Comparison of ENCODE assay signal across 9 cellular contexts in genomic region chr22:31945971-31946680, GRCh38. TPM values are rescaled to one million over a fixed set of nuclear protein-coding genes. Genes with fewer than 3 reads are reported as not detected.
DNase-seq lines count a peak whose midpoint lies in the region; ATAC-seq, FAIRE-seq and TF ChIP-seq lines count a peak whose summit lies in the region.
"Had no signal": no experiment of that assay in that cellular context is flagged by ENCODE, and none has a peak within 500 bp of the region (broad histone marks: within the 10 kb centered on the region; RNA-seq: fewer than 3 reads in every experiment).

No MANE protein-coding gene starts in this region.

- DNase-seq in cardiac septum (ENCODE audit: low spot score): peak; percentile 49
- DNase-seq in Right ventricle myocardium inferior (ENCODE audit: missing footprints): no peak
- DNase-seq in brain microvascular endothelial cell: no peak
- DNase-seq in lower leg skin (ENCODE audit: low spot score in 2 of 2): no peak
- DNase-seq in vagina (ENCODE audit: extremely low spot score in 2 of 2): no peak
- DNase-seq in urothelium cell line (ENCODE audit: low spot score): no peak
- DNase-seq in iPS-NIHi7 (ENCODE audit: extremely low spot score): no peak
- DNase-seq in NK-92 treated with Interleukin-12 subunit alpha and Interleukin-12 subunit beta, amount 100 ng/mL, for 24 hours (lab: John Stamatoyannopoulos, UW): no peak
- DNase-seq: activated CD4-positive, alpha-beta T cell treated with anti-CD3 and anti-CD28 coated beads, Interleukin-2, amount 10 ng/mL, durations not matched to agents 24 days and 14 days had no signal

- H3K4me3 ChIP-seq in brain microvascular endothelial cell (ENCODE audit: low read depth, low read length) (peak overlapping the region; percentile 73), lower leg skin (ENCODE audit: low read depth, poor library complexity, severe bottlenecking) (peak overlapping the region; percentile 82), vagina (peak overlapping the region; percentile 92 to 99)

- peaks cover 37% of the 10 kb centered on the region for H3K4me1 ChIP-seq in vagina

- in situ Hi-C loops in brain microvascular endothelial cell (cut with HindIII; ENCODE audit: low pct_ligation_motif_present, low sequenced_read_pairs): no loop called here

- no peaks in the 10 kb centered on the region for H3K27me3 ChIP-seq in brain microvascular endothelial cell (replicated peaks)
- no peaks in the 10 kb centered on the region for H3K27me3 ChIP-seq in vagina

- WGBS in lower leg skin, 2 donors: 37 to 40% methylated on average over 8 of the region's 8 CpGs

- FAIRE-seq in urothelium cell line (lab: Jason Lieb, UNC): no peak

- TF ChIP-seq POLR2A in lower leg skin (IDR thresholded peaks at IDR 0.05) (no peak), vagina (IDR thresholded peaks at IDR 0.05) (no peak)

- TF ChIP-seq CTCF in brain microvascular endothelial cell (IDR thresholded peaks at IDR 0.05; ENCODE audit: low read depth, low read length, missing control alignments): no peak
- no peak for TF ChIP-seq CTCF in lower leg skin (IDR thresholded peaks at IDR 0.05)
- TF ChIP-seq CTCF in vagina (IDR thresholded peaks at IDR 0.05): no peak

- intact Hi-C loops in cardiac septum (cut with DNase I): loop anchor here (10.0 kb wide), 1 partner anchor 281 kb away; the partner anchor contains the start of gene PISD
- intact Hi-C loops in Right ventricle myocardium inferior (cut with DNase I): loop anchor here (10.0 kb wide), 2 partner anchors 51 to 281 kb away; partner anchors contain the start of gene PISD
- intact Hi-C loops in lower leg skin (cut with DNase I; ENCODE audit: low total_unique reads): loop anchor here (10.0 kb wide), 1 partner anchor 391 kb away; no protein-coding TSS in a partner anchor
- intact Hi-C loops in vagina (cut with DNase I): no loop called here

- H3K36me3 ChIP-seq in brain microvascular endothelial cell (replicated peaks) (peaks cover 23% of the 10 kb centered on the region), vagina (no peaks in the 10 kb centered on the region)

- peak overlapping the region; percentile 76 for H3K27ac ChIP-seq in brain microvascular endothelial cell
- peak overlapping the region; percentile 98 for H3K27ac ChIP-seq in vagina

- ATAC-seq in Right ventricle myocardium inferior: no peak

- H3K9me3 ChIP-seq in vagina: no peaks in the 10 kb centered on the region

RNA-seq across cellular contexts. Expression of gene YWHAH, which starts 1.8 kb away (rescaled TPM):
- total RNA-seq in cardiac septum (116 TPM), Right ventricle myocardium inferior (85.3 TPM), lower leg skin (10 to 100 TPM; 57.8 to 94.0 (median 80.7) TPM), vagina (86.2 TPM)
